In the genomic region with DNA sequence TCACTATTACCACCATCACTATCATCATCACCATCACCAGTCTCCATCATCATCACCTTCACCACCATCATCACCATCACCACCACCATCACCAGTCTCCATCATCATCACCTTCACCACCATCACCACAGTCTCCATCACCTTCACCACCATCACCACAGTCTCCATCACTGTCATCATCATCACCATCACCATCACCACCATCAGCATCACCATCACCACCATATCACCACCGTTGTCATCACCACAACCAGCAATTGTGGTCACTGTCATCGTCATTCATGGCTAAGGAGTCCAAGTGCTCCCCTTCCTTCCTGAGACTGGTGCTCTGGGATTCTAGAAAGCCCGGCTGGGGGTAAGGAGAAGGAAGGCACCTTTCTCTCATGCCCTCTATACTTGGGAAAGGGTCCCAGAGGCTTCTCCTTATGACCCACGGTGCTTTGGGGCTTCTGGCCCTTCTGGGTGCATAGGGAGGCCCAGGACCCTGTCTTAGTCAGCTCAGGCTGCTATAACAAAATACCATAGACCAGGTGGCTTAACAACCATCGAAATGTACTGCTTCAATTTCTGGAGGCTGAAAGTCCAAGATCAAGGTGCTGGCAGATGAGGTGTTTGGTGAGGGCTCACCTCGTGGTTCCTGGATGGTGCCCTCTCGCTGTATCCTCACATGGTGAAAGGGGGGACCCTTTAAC, we compare ENCODE assay signal across 12 cellular contexts.
"Had no signal": no experiment of that assay in that cellular context is flagged by ENCODE, and none has a peak within 500 bp of the region (broad histone marks: within the 10 kb centered on the region; RNA-seq: fewer than 3 reads in every experiment).

No MANE protein-coding gene starts in this region.

- H3K4me3 ChIP-seq: smooth muscle cell, testis had no signal

- H3K36me3 Mint-ChIP-seq: activated naive CD4-positive, alpha-beta T cell treated with anti-CD3 and anti-CD28 coated beads, Interleukin-2, amount 50 U/mL, for 24 hours had no signal

- H3K9me3 ChIP-seq: SK-N-SH, testis had no signal

- H3K9me3 Mint-ChIP-seq: activated naive CD4-positive, alpha-beta T cell treated with anti-CD3 and anti-CD28 coated beads, Interleukin-2, amount 50 U/mL, for 24 hours; mesothelial cell of epicardium had no signal

- DNase-seq: activated CD4-positive, alpha-beta T cell treated with anti-CD3 and anti-CD28 coated beads, Interleukin-2, amount 50 U/mL, for 4 hours; activated CD4-positive, CD25-positive, alpha-beta regulatory T cell; amygdala; hypothalamus; right cardiac atrium; SK-N-SH; stimulated activated naive CD4-positive, alpha-beta T cell; testis had no signal

- ATAC-seq: right cardiac atrium had no signal

- H3K27ac Mint-ChIP-seq: activated naive CD4-positive, alpha-beta T cell treated with anti-CD3 and anti-CD28 coated beads, Interleukin-2, amount 50 U/mL, for 24 hours; mesothelial cell of epicardium had no signal

- H3K27me3 Mint-ChIP-seq: activated naive CD4-positive, alpha-beta T cell treated with anti-CD3 and anti-CD28 coated beads, Interleukin-2, amount 50 U/mL, for 24 hours had no signal

- H3K4me1 Mint-ChIP-seq: activated naive CD4-positive, alpha-beta T cell treated with anti-CD3 and anti-CD28 coated beads, Interleukin-2, amount 50 U/mL, for 24 hours had no signal

- H3K9ac ChIP-seq: SK-N-SH had no signal

- H3K27ac ChIP-seq: testis had no signal

- H3K27me3 ChIP-seq: testis had no signal

- H3K4me2 ChIP-seq: SK-N-SH, smooth muscle cell had no signal

- H3K4me3 Mint-ChIP-seq: activated naive CD4-positive, alpha-beta T cell treated with anti-CD3 and anti-CD28 coated beads, Interleukin-2, amount 50 U/mL, for 24 hours; brain; mesothelial cell of epicardium had no signal
